ENCODE assay signal across 17 cellular contexts in the genomic region with DNA sequence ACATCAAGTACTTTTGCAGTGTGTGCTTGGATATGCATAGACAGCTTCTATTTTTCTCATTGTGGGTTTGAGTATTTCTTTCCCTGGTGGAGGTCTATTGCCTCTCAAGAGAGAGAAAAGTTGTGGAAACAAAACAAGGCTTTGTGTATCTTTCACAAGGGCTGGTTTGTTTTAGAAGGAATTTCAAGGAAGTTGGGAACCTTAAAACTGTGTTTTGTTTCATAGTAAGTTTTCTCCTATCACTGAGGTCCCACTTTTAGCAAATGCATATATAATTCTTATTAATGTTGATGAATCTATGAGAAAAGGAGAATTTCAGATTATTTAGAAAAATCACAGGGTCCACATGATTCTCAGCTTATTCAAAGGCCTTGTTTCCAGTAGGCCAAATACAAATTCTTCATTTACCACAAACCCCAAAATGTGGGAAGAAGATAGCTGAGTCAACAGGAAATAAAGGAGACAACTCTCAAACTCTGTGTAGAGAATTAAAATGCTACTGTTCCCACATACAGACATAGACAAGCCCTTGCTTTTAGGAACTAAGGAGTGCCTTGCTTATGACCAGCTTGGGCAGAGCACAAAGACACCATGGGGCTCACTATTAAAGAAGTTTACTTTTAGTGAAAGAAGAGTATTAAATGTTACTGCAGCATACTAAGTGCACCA.
DNase-seq lines count a peak whose midpoint lies in the region; ATAC-seq, FAIRE-seq and TF ChIP-seq lines count a peak whose summit lies in the region.
"Had no signal": no experiment of that assay in that cellular context is flagged by ENCODE, and none has a peak within 500 bp of the region (broad histone marks: within the 10 kb centered on the region; RNA-seq: fewer than 3 reads in every experiment).

No MANE protein-coding gene starts in this region.

- no peak overlapping the region for H3K4me3 ChIP-seq in breast epithelium
- H3K4me3 ChIP-seq: adrenal gland, vagina had no signal

- no TSS peak for BruUV-seq in MCF 10A (replicated peaks; lab: Mats Ljungman, UMichigan)

- H3K36me3 Mint-ChIP-seq in MCF 10A (ENCODE audit: insufficient read depth, unreplicated experiment), result no peaks in the 10 kb centered on the region
- H3K36me3 Mint-ChIP-seq in T-helper 17 cell (ENCODE audit: low read depth), result no peaks in the 10 kb centered on the region
- H3K36me3 Mint-ChIP-seq: memory B cell had no signal

- H3K27ac Mint-ChIP-seq in MCF 10A (ENCODE audit: low read depth, unreplicated experiment) (no peak overlapping the region), T-helper 17 cell (peak overlapping the region; percentile 43)
- H3K27ac Mint-ChIP-seq: activated CD8-positive, alpha-beta memory T cell treated with anti-CD3 and anti-CD28 coated beads, Interleukin-2, amount 10 ng/mL, durations not matched to agents 7 days and 5 days; H9; memory B cell had no signal

- H3K4me3 Mint-ChIP-seq in MCF 10A (ENCODE audit: unreplicated experiment) (no peak overlapping the region), T-helper 17 cell (no peak overlapping the region)
- H3K4me3 Mint-ChIP-seq: activated CD8-positive, alpha-beta memory T cell treated with anti-CD3 and anti-CD28 coated beads, Interleukin-2, amount 10 ng/mL, durations not matched to agents 7 days and 5 days; H9; memory B cell had no signal

- no peak for TF ChIP-seq POLR2A in breast epithelium (IDR thresholded peaks at IDR 0.05)

- POLR2A ChIA-PET in MCF 10A (lab: Yijun Ruan, JAX), result interaction anchor here (0.7 to 0.8 kb wide), 2 partner anchors 20 to 199 kb away, joined by 3 read pairs; no protein-coding TSS in a partner anchor

- peaks cover 11% of the 10 kb centered on the region for H3K4me1 Mint-ChIP-seq in MCF 10A (ENCODE audit: insufficient read depth, unreplicated experiment)
- H3K4me1 Mint-ChIP-seq in T-helper 17 cell, result peaks cover 28% of the 10 kb centered on the region
- H3K4me1 Mint-ChIP-seq: H9, memory B cell had no signal

- H3K4me1 ChIP-seq in breast epithelium, result no peaks in the 10 kb centered on the region
- H3K4me1 ChIP-seq: adrenal gland, vagina had no signal

- H3K9me3 Mint-ChIP-seq in MCF 10A (ENCODE audit: unreplicated experiment), result no peaks in the 10 kb centered on the region
- H3K9me3 Mint-ChIP-seq: H9, memory B cell had no signal

- TF ChIP-seq CTCF in MCF 10A (IDR thresholded peaks at IDR 0.05; ENCODE audit: unreplicated experiment) (no peak), breast epithelium (IDR thresholded peaks at IDR 0.05) (no peak)

- DNase-seq in MCF 10A (ENCODE audit: unreplicated experiment), result peak; percentile 18
- no peak for DNase-seq in breast epithelium (ENCODE audit: low spot score in 2 of 2)
- no peak for DNase-seq in T-helper 17 cell
- DNase-seq in foreskin melanocyte, result peak; percentile 95
- peak; percentile 63 for DNase-seq in urothelium cell line (ENCODE audit: low spot score)
- DNase-seq in NOMO-1 treated with DMSO at 0.1 percent for 48 hours (lab: John Stamatoyannopoulos, UW; ENCODE audit: unreplicated experiment), result no peak
- no peak for DNase-seq in DMS79 (lab: John Stamatoyannopoulos, UW)
- DNase-seq in stimulated activated naive CD4-positive, alpha-beta T cell treated with Interleukin-2 at 50 U/mL for 16 hours (lab: John Stamatoyannopoulos, UW), result no peak
- DNase-seq: ACHN; activated CD8-positive, alpha-beta memory T cell treated with anti-CD3 and anti-CD28 coated beads, Interleukin-2, amount 10 ng/mL, durations not matched to agents 7 days and 5 days; adrenal gland; H9; hypothalamus had no signal

- H3K27me3 Mint-ChIP-seq in MCF 10A (ENCODE audit: insufficient read depth, unreplicated experiment) (no peaks in the 10 kb centered on the region), T-helper 17 cell (no peaks in the 10 kb centered on the region)
- H3K27me3 Mint-ChIP-seq: memory B cell had no signal

- H3K27ac ChIP-seq in breast epithelium, result peak overlapping the region in 1 of 2 donors; percentile 1
- H3K27ac ChIP-seq: adrenal gland, vagina had no signal

- intact Hi-C loops in MCF 10A (cut with micrococcal nuclease) (no loop called here), breast epithelium (cut with DNase I; ENCODE audit: low total_unique reads) (no loop called here)

- H3K9me3 ChIP-seq in breast epithelium (no peaks in the 10 kb centered on the region), T-helper 17 cell (ENCODE audit: control insufficient read depth, low read length, poor library complexity, severe bottlenecking) (peaks cover 2% of the 10 kb centered on the region)
- H3K9me3 ChIP-seq: adrenal gland, vagina had no signal

- FAIRE-seq in urothelium cell line (lab: Jason Lieb, UNC), result no peak
- FAIRE-seq: GM12892, GM19239 had no signal

- no peaks in the 10 kb centered on the region for H3K27me3 ChIP-seq in breast epithelium
- H3K27me3 ChIP-seq: adrenal gland, vagina had no signal

- CTCF ChIA-PET in MCF 10A (lab: Yijun Ruan, JAX), result no interaction called here

- H3K36me3 ChIP-seq in breast epithelium, result no peaks in the 10 kb centered on the region
- H3K36me3 ChIP-seq: adrenal gland, vagina had no signal

- ATAC-seq in T-helper 17 cell, result no peak
- ATAC-seq: activated CD8-positive, alpha-beta memory T cell treated with anti-CD3 and anti-CD28 coated beads, Interleukin-2, amount 10 ng/mL, durations not matched to agents 7 days and 5 days had no signal

Comparison
In these comparisons a context has a peak if more than half of its experiments do, and no peak if none do; other contexts are left out.
1. DNase-seq: peak in MCF 10A (single experiment), foreskin melanocyte (single experiment) and urothelium cell line (single experiment); none in breast epithelium (0 of 2), T-helper 17 cell (0 of 3), NOMO-1 treated with DMSO at 0.1 percent for 48 hours (single experiment), DMS79 (single experiment) and stimulated activated naive CD4-positive, alpha-beta T cell treated with Interleukin-2 at 50 U/mL for 16 hours (single experiment).